ENCODE assay signal across 16 cellular contexts in the genomic region with DNA sequence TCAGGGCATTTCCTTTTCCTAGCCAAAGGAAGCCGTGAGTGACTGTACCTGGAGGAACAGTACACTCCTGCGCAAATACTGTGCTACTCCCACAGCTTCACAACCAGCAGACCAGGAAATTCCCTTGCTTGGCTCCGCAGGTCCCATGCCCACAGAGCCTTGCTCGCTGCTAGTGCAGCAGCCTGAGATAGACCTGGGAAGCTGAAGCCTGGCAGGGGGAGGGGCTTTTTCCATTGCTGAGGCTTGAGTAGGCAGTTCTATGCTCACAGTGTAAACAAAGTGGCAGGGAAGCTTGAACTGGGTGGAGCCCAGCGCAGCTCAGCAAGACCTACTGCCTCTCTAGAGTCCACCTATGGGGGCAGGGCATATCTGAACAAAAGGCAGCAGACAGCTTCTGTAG.
DNase-seq lines count a peak whose midpoint lies in the region; ATAC-seq and TF ChIP-seq lines count a peak whose summit lies in the region.
"Had no signal": no experiment of that assay in that cellular context is flagged by ENCODE, and none has a peak within 500 bp of the region (broad histone marks: within the 10 kb centered on the region; RNA-seq: fewer than 3 reads in every experiment).

No MANE protein-coding gene starts in this region.

- no peak for TF ChIP-seq CTCF in Peyer's patch (IDR thresholded peaks at IDR 0.05)
- no peak for TF ChIP-seq CTCF in CD8-positive, alpha-beta T cell (IDR thresholded peaks at IDR 0.05)
- TF ChIP-seq CTCF in right atrium auricular region (IDR thresholded peaks at IDR 0.05), result no peak

- H3K27me3 Mint-ChIP-seq in CD8-positive, alpha-beta T cell (ENCODE audit: low read depth), result no peaks in the 10 kb centered on the region
- H3K27me3 Mint-ChIP-seq: activated CD4-positive, alpha-beta memory T cell treated with anti-CD3 and anti-CD28 coated beads for 36 hours; natural killer cell treated with Interleukin-12 subunit alpha and Interleukin-12 subunit beta and Interleukin-15 and Interleukin-18, amount 100 ng/mL, for 72 hours had no signal

- TF ChIP-seq POLR2A in Peyer's patch (IDR thresholded peaks at IDR 0.05), result no peak

- no peak overlapping the region for H3K4me3 ChIP-seq in Peyer's patch
- no peak overlapping the region for H3K4me3 ChIP-seq in CD8-positive, alpha-beta T cell (ENCODE audit: low read depth, low read length)
- H3K4me3 ChIP-seq in right atrium auricular region, result no peak overlapping the region
- H3K4me3 ChIP-seq: psoas muscle had no signal

- H3K27ac ChIP-seq in Peyer's patch (no peak overlapping the region), right atrium auricular region (no peak overlapping the region)
- H3K27ac ChIP-seq in CD8-positive, alpha-beta T cell (ENCODE audit: low read depth, low read length), result no peak overlapping the region
- H3K27ac ChIP-seq: foreskin keratinocyte, psoas muscle had no signal

- no peaks in the 10 kb centered on the region for H3K9me3 Mint-ChIP-seq in CD8-positive, alpha-beta T cell
- H3K9me3 Mint-ChIP-seq: activated CD4-positive, alpha-beta memory T cell treated with anti-CD3 and anti-CD28 coated beads for 36 hours; natural killer cell treated with Interleukin-12 subunit alpha and Interleukin-12 subunit beta and Interleukin-15 and Interleukin-18, amount 100 ng/mL, for 72 hours had no signal

- intact Hi-C loops in left colon (cut with DNase I, micrococcal nuclease), result no loop called here
- intact Hi-C loops in CD8-positive, alpha-beta T cell (cut with DNase I, micrococcal nuclease), result no loop called here

- H3K4me1 ChIP-seq in Peyer's patch, result no peaks in the 10 kb centered on the region
- no peaks in the 10 kb centered on the region for H3K4me1 ChIP-seq in CD8-positive, alpha-beta T cell (ENCODE audit: insufficient read depth, low read length)
- H3K4me1 ChIP-seq in right atrium auricular region, result peaks cover 0 to 4% of the 10 kb centered on the region in 2 donors
- H3K4me1 ChIP-seq: foreskin keratinocyte, psoas muscle had no signal

- no peaks in the 10 kb centered on the region for H3K36me3 ChIP-seq in Peyer's patch
- H3K36me3 ChIP-seq in CD8-positive, alpha-beta T cell (ENCODE audit: insufficient read depth, low read length), result no peaks in the 10 kb centered on the region
- no peaks in the 10 kb centered on the region for H3K36me3 ChIP-seq in right atrium auricular region

- no peaks in the 10 kb centered on the region for H3K4me1 Mint-ChIP-seq in CD8-positive, alpha-beta T cell (ENCODE audit: low read depth)

- no peak overlapping the region for H3K4me3 Mint-ChIP-seq in CD8-positive, alpha-beta T cell
- H3K4me3 Mint-ChIP-seq: activated CD4-positive, alpha-beta memory T cell treated with anti-CD3 and anti-CD28 coated beads for 36 hours; natural killer cell treated with Interleukin-12 subunit alpha and Interleukin-12 subunit beta and Interleukin-15 and Interleukin-18, amount 100 ng/mL, for 72 hours had no signal

- no peaks in the 10 kb centered on the region for H3K36me3 Mint-ChIP-seq in CD8-positive, alpha-beta T cell
- H3K36me3 Mint-ChIP-seq: activated CD4-positive, alpha-beta memory T cell treated with anti-CD3 and anti-CD28 coated beads for 36 hours; natural killer cell treated with Interleukin-12 subunit alpha and Interleukin-12 subunit beta and Interleukin-15 and Interleukin-18, amount 100 ng/mL, for 72 hours had no signal

- POLR2A ChIA-PET in CD8-positive, alpha-beta T cell (lab: Charles Lee), result no interaction called here

- no peak overlapping the region for H3K27ac Mint-ChIP-seq in CD8-positive, alpha-beta T cell
- H3K27ac Mint-ChIP-seq: activated CD4-positive, alpha-beta memory T cell treated with anti-CD3 and anti-CD28 coated beads for 36 hours; natural killer cell treated with Interleukin-12 subunit alpha and Interleukin-12 subunit beta and Interleukin-15 and Interleukin-18, amount 100 ng/mL, for 72 hours had no signal

- DNase-seq in COR-L47 (lab: John Stamatoyannopoulos, UW) (peak; percentile 43), HT1080 (ENCODE audit: low read depth) (peak; percentile 5), Peyer's patch (peak in 2 of 3 donors; percentile 51 to 53), left colon (peak; percentile 67 to 68), OCI-M1 (lab: John Stamatoyannopoulos, UW) (no peak), right atrium auricular region (ENCODE audit: low spot score) (no peak)
- DNase-seq in activated naive CD4-positive, alpha-beta T cell treated with anti-CD3 and anti-CD28 coated beads, Interleukin-2, amount 50 U/mL, for 16 hours, result no peak
- DNase-seq in CD8-positive, alpha-beta T cell, result no peak
- DNase-seq: activated CD4-positive, alpha-beta memory T cell treated with anti-CD3 and anti-CD28 coated beads for 36 hours; activated T-cell treated with anti-CD3 and anti-CD28 coated beads, Interleukin-2, amount 50 U/mL, for 48 hours; DMS79; foreskin keratinocyte; NCI-H2081 treated with DMSO at 0.1 percent for 48 hours; psoas muscle had no signal

- peak; percentile 90 for ATAC-seq in left colon
- ATAC-seq in CD8-positive, alpha-beta T cell, result no peak
- ATAC-seq: foreskin keratinocyte; natural killer cell treated with Interleukin-12 subunit alpha and Interleukin-12 subunit beta and Interleukin-15 and Interleukin-18, amount 100 ng/mL, for 72 hours; psoas muscle; SK-N-SH treated with all-trans-retinoic acid at 6 μM for 48 hours had no signal

- CTCF ChIA-PET in CD8-positive, alpha-beta T cell (lab: Charles Lee), result interaction anchor here (2.1 kb wide), 1 partner anchor 8 kb away, joined by 7 read pairs; no protein-coding TSS in a partner anchor

- H3K27me3 ChIP-seq in Peyer's patch (no peaks in the 10 kb centered on the region), right atrium auricular region (no peaks in the 10 kb centered on the region)
- H3K27me3 ChIP-seq in CD8-positive, alpha-beta T cell (ENCODE audit: insufficient read depth, low read length), result no peaks in the 10 kb centered on the region

- H3K9me3 ChIP-seq in Peyer's patch (no peaks in the 10 kb centered on the region), right atrium auricular region (no peaks in the 10 kb centered on the region)
- H3K9me3 ChIP-seq in CD8-positive, alpha-beta T cell (ENCODE audit: low read length), result no peaks in the 10 kb centered on the region
- H3K9me3 ChIP-seq: psoas muscle had no signal

Comparison
In these comparisons a context has a peak if more than half of its experiments do, and no peak if none do; other contexts are left out.
1. DNase-seq: peak in COR-L47 (single experiment), HT1080 (single experiment), Peyer's patch (2 of 3) and left colon (2 of 2); none in activated naive CD4-positive, alpha-beta T cell treated with anti-CD3 and anti-CD28 coated beads, Interleukin-2, amount 50 U/mL, for 16 hours (single experiment), CD8-positive, alpha-beta T cell (0 of 7), OCI-M1 (single experiment) and right atrium auricular region (single experiment).